26 cellular contexts compared by ENCODE assay signal in the genomic region with DNA sequence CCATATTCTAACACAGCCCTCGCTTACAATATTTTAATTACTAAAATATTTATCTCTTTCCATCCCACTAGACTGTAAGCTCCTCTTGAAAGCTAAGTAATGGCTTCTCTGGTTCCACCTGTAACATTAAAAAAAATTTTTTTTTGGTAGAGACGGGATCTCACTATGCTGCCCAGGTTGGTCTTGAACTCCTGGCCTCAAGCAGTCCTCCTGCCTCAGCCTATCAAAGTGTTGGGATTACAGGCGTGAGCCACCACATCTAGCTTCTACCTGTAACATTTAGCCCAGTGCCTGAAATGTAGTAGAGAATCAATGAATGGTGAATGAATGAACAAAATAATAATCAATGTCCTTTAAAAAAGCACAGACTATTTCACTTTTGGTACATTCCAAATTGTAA. TPM values are rescaled to one million over a fixed set of nuclear protein-coding genes. Genes with fewer than 3 reads are reported as not detected.
DNase-seq lines count a peak whose midpoint lies in the region; ATAC-seq, FAIRE-seq and TF ChIP-seq lines count a peak whose summit lies in the region.
"Had no signal": no experiment of that assay in that cellular context is flagged by ENCODE, and none has a peak within 500 bp of the region (broad histone marks: within the 10 kb centered on the region; RNA-seq: fewer than 3 reads in every experiment).

No MANE protein-coding gene starts in this region.

- no peak overlapping the region for H3K4me3 Mint-ChIP-seq in activated CD4-positive, alpha-beta T cell treated with anti-CD3 and anti-CD28 coated beads, Interleukin-2, amount 10 ng/mL, durations not matched to agents 24 days and 14 days
- H3K4me3 Mint-ChIP-seq in activated CD4-positive, alpha-beta T cell treated with anti-CD3 and anti-CD28 coated beads, Interleukin-2, amount 10 ng/mL, durations not matched to agents 7 days and 5 days, result no peak overlapping the region
- no peak overlapping the region for H3K4me3 Mint-ChIP-seq in natural killer cell
- no peak overlapping the region for H3K4me3 Mint-ChIP-seq in natural killer cell treated with Interleukin-12 subunit alpha and Interleukin-12 subunit beta and Interleukin-15 and Interleukin-18, amount 100 ng/mL, for 72 hours
- H3K4me3 Mint-ChIP-seq: B cell; CD4-positive, CD25-positive, alpha-beta regulatory T cell; CD8-positive, alpha-beta memory T cell; GM23338; H9; HFFc6 had no signal

- H3K4me2 ChIP-seq in K562 (ENCODE audit: insufficient read depth, low read length), result no peak overlapping the region
- H3K4me2 ChIP-seq in trophoblast cell (ENCODE audit: low read length), result no peak overlapping the region
- H3K4me2 ChIP-seq: BLaER1, GM23338 had no signal

- peaks cover 75% of the 10 kb centered on the region for H3K36me3 ChIP-seq in K562 (ENCODE audit: control insufficient read depth, insufficient read depth, low read length)
- H3K36me3 ChIP-seq in trophoblast cell (ENCODE audit: control insufficient read depth in 1 of 2, insufficient read depth in 2 of 2, low read length in 2 of 2), result peaks cover 8 to 10% of the 10 kb centered on the region in 2 experiments

- no peak overlapping the region for H3K14ac ChIP-seq in trophoblast cell (ENCODE audit: low read length)

- in situ Hi-C loops in K562 (cut with MboI), result no loop called here

- DNase-seq in activated CD4-positive, alpha-beta T cell treated with anti-CD3 and anti-CD28 coated beads, Interleukin-2, amount 10 ng/mL, durations not matched to agents 24 days and 14 days, result peak; percentile 18
- DNase-seq in activated CD4-positive, alpha-beta T cell treated with anti-CD3 and anti-CD28 coated beads, Interleukin-2, amount 10 ng/mL, durations not matched to agents 7 days and 5 days, result no peak
- no peak for DNase-seq in natural killer cell
- DNase-seq in natural killer cell treated with Interleukin-12 subunit alpha and Interleukin-12 subunit beta and Interleukin-15 and Interleukin-18, amount 100 ng/mL, for 72 hours (ENCODE audit: low spot score), result no peak
- DNase-seq in K562 (ENCODE audit: extremely low read depth in 1 of 4, low spot score in 3 of 4), result no peak
- DNase-seq in islet precursor cell, result no peak
- DNase-seq in trophoblast cell, result no peak
- DNase-seq: CD4-positive, CD25-positive, alpha-beta regulatory T cell; CD8-positive, alpha-beta memory T cell; DMS 273 treated with DMSO at 0.1 percent for 48 hours; DMS79; EL; GDM1; H9; HFFc6 had no signal

- H2BK120ac ChIP-seq in trophoblast cell (ENCODE audit: insufficient read depth, low read length, poor library complexity), result no peak overlapping the region

- ATAC-seq in natural killer cell (no peak), K562 (no peak), GM21737 (IDR thresholded peaks at IDR 0.05; ENCODE audit: unreplicated experiment) (no peak)
- ATAC-seq in natural killer cell treated with Interleukin-12 subunit alpha and Interleukin-12 subunit beta and Interleukin-15 and Interleukin-18, amount 100 ng/mL, for 72 hours, result no peak
- ATAC-seq: GM12878, GM23338, HCT116 had no signal

- no peak overlapping the region for H2AK5ac ChIP-seq in trophoblast cell (ENCODE audit: low read length)

- H3K9me3 Mint-ChIP-seq in activated CD4-positive, alpha-beta T cell treated with anti-CD3 and anti-CD28 coated beads, Interleukin-2, amount 10 ng/mL, durations not matched to agents 24 days and 14 days, result peaks cover 24% of the 10 kb centered on the region
- peaks cover 27% of the 10 kb centered on the region for H3K9me3 Mint-ChIP-seq in activated CD4-positive, alpha-beta T cell treated with anti-CD3 and anti-CD28 coated beads, Interleukin-2, amount 10 ng/mL, durations not matched to agents 7 days and 5 days
- peaks cover 0 to 11% of the 10 kb centered on the region in 2 donors for H3K9me3 Mint-ChIP-seq in natural killer cell
- peaks cover 18% of the 10 kb centered on the region for H3K9me3 Mint-ChIP-seq in natural killer cell treated with Interleukin-12 subunit alpha and Interleukin-12 subunit beta and Interleukin-15 and Interleukin-18, amount 100 ng/mL, for 72 hours

- H2BK5ac ChIP-seq in trophoblast cell (ENCODE audit: low read depth, low read length, poor library complexity), result no peak overlapping the region

- H3K36me3 Mint-ChIP-seq in activated CD4-positive, alpha-beta T cell treated with anti-CD3 and anti-CD28 coated beads, Interleukin-2, amount 10 ng/mL, durations not matched to agents 24 days and 14 days (ENCODE audit: low read depth), result peaks cover 75% of the 10 kb centered on the region
- peaks cover 88% of the 10 kb centered on the region for H3K36me3 Mint-ChIP-seq in activated CD4-positive, alpha-beta T cell treated with anti-CD3 and anti-CD28 coated beads, Interleukin-2, amount 10 ng/mL, durations not matched to agents 7 days and 5 days (ENCODE audit: low read depth)
- H3K36me3 Mint-ChIP-seq in natural killer cell, result peaks cover 40% of the 10 kb centered on the region
- peaks cover 52% of the 10 kb centered on the region for H3K36me3 Mint-ChIP-seq in natural killer cell treated with Interleukin-12 subunit alpha and Interleukin-12 subunit beta and Interleukin-15 and Interleukin-18, amount 100 ng/mL, for 72 hours

- no peak for TF ChIP-seq EP300 in K562 (IDR thresholded peaks at IDR 0.05; ENCODE audit: low read length)

- CTCF ChIA-PET in activated CD4-positive, alpha-beta T cell treated with anti-CD3 and anti-CD28 coated beads, Interleukin-2, amount 10 ng/mL, durations not matched to agents 7 days and 5 days (lab: Charles Lee), result no interaction called here
- CTCF ChIA-PET in K562 (lab: Yijun Ruan, JAX; ENCODE audit: low intra/inter-chr PET ratio), result no interaction called here

- no peaks in the 10 kb centered on the region for H3K27me3 Mint-ChIP-seq in activated CD4-positive, alpha-beta T cell treated with anti-CD3 and anti-CD28 coated beads, Interleukin-2, amount 10 ng/mL, durations not matched to agents 24 days and 14 days
- H3K27me3 Mint-ChIP-seq in activated CD4-positive, alpha-beta T cell treated with anti-CD3 and anti-CD28 coated beads, Interleukin-2, amount 10 ng/mL, durations not matched to agents 7 days and 5 days, result no peaks in the 10 kb centered on the region
- no peaks in the 10 kb centered on the region for H3K27me3 Mint-ChIP-seq in natural killer cell (ENCODE audit: low read depth in 2 of 2)
- H3K27me3 Mint-ChIP-seq in natural killer cell treated with Interleukin-12 subunit alpha and Interleukin-12 subunit beta and Interleukin-15 and Interleukin-18, amount 100 ng/mL, for 72 hours, result no peaks in the 10 kb centered on the region
- H3K27me3 Mint-ChIP-seq: B cell; CD4-positive, CD25-positive, alpha-beta regulatory T cell had no signal

- H3K79me2 ChIP-seq in K562 (ENCODE audit: control insufficient read depth, insufficient read depth, low read length), result peaks cover 59% of the 10 kb centered on the region
- H3K79me2 ChIP-seq in trophoblast cell (ENCODE audit: control insufficient read depth, insufficient read depth, low read length, poor library complexity), result no peaks in the 10 kb centered on the region

- H3K4me3 ChIP-seq in K562 (no peak overlapping the region), trophoblast cell (ENCODE audit: low read depth, low read length) (no peak overlapping the region)
- H3K4me3 ChIP-seq: BLaER1, GM12878, GM23338 had no signal

- no peak for TF ChIP-seq POLR2A in K562 (conservative IDR thresholded peaks at IDR 0.05)

- no peak overlapping the region for H3K27ac Mint-ChIP-seq in activated CD4-positive, alpha-beta T cell treated with anti-CD3 and anti-CD28 coated beads, Interleukin-2, amount 10 ng/mL, durations not matched to agents 24 days and 14 days
- H3K27ac Mint-ChIP-seq in activated CD4-positive, alpha-beta T cell treated with anti-CD3 and anti-CD28 coated beads, Interleukin-2, amount 10 ng/mL, durations not matched to agents 7 days and 5 days, result no peak overlapping the region
- peak overlapping the region; percentile 20 to 49 for H3K27ac Mint-ChIP-seq in natural killer cell
- H3K27ac Mint-ChIP-seq in natural killer cell treated with Interleukin-12 subunit alpha and Interleukin-12 subunit beta and Interleukin-15 and Interleukin-18, amount 100 ng/mL, for 72 hours, result peak overlapping the region in 1 of 2 donors; percentile 34
- H3K27ac Mint-ChIP-seq: B cell, GM23338, H9, HFFc6 had no signal

- H2AFZ ChIP-seq in K562 (ENCODE audit: low read depth, low read length), result no peak overlapping the region
- H2AFZ ChIP-seq in trophoblast cell (ENCODE audit: insufficient read depth, low read length, poor library complexity), result no peak overlapping the region
- H2AFZ ChIP-seq: GM23338 had no signal

- H3K9me1 ChIP-seq in K562 (ENCODE audit: control insufficient read depth, insufficient read depth, low read length), result no peaks in the 10 kb centered on the region

- intact Hi-C loops in activated CD4-positive, alpha-beta T cell treated with anti-CD3 and anti-CD28 coated beads, Interleukin-2, amount 10 ng/mL, durations not matched to agents 24 days and 14 days (cut with micrococcal nuclease), result no loop called here
- intact Hi-C loops in natural killer cell (cut with micrococcal nuclease) (no loop called here), K562 (cut with micrococcal nuclease) (no loop called here)

- H3K4me1 Mint-ChIP-seq in activated CD4-positive, alpha-beta T cell treated with anti-CD3 and anti-CD28 coated beads, Interleukin-2, amount 10 ng/mL, durations not matched to agents 24 days and 14 days, result peaks cover 15% of the 10 kb centered on the region
- H3K4me1 Mint-ChIP-seq in activated CD4-positive, alpha-beta T cell treated with anti-CD3 and anti-CD28 coated beads, Interleukin-2, amount 10 ng/mL, durations not matched to agents 7 days and 5 days, result peaks cover 18% of the 10 kb centered on the region
- H3K4me1 Mint-ChIP-seq in natural killer cell, result peaks cover 29 to 34% of the 10 kb centered on the region in 2 donors
- peaks cover 14 to 23% of the 10 kb centered on the region in 2 donors for H3K4me1 Mint-ChIP-seq in natural killer cell treated with Interleukin-12 subunit alpha and Interleukin-12 subunit beta and Interleukin-15 and Interleukin-18, amount 100 ng/mL, for 72 hours (ENCODE audit: low read depth in 2 of 2)
- H3K4me1 Mint-ChIP-seq: B cell had no signal

- no peak for FAIRE-seq in K562 (lab: Jason Lieb, UNC)
- FAIRE-seq: A204.1, D721Med, GM12878, GM19239 had no signal

- 98% methylated on average over 3 of the region's 3 CpGs for WGBS in K562 (ENCODE audit: insufficient coverage, low coverage, missing lambda C conversion rate)
- 100% methylated on average over 1 of the region's 3 CpGs for WGBS in trophoblast cell (ENCODE audit: extremely low coverage, insufficient coverage, insufficient read length)

- no TSS peak for BruUV-seq in K562 (replicated peaks; lab: Mats Ljungman, UMichigan)

- no peak overlapping the region for H4K8ac ChIP-seq in trophoblast cell (ENCODE audit: low read depth, low read length)

- H3K27ac ChIP-seq in K562 (ENCODE audit: extremely low read depth, low read depth, low read length), result no peak overlapping the region
- no peak overlapping the region for H3K27ac ChIP-seq in trophoblast cell (ENCODE audit: low read depth, low read length)
- H3K27ac ChIP-seq: 22Rv1, BLaER1, C4-2B had no signal

- no peak for TF ChIP-seq CTCF in natural killer cell (IDR thresholded peaks at IDR 0.05)
- no peak for TF ChIP-seq CTCF in K562 (IDR thresholded peaks at IDR 0.05 in 2 of 3, conservative IDR thresholded peaks at IDR 0.05 in 1 of 3; ENCODE audit: insufficient read depth in 2 of 3, low read depth in 1 of 3, low read length in 3 of 3)

- H4K12ac ChIP-seq in trophoblast cell (ENCODE audit: low read depth, low read length), result no peak overlapping the region

- no peaks in the 10 kb centered on the region for H3K79me1 ChIP-seq in trophoblast cell (ENCODE audit: low read length)

- no peak for TF ChIP-seq RAD21 in K562 (CRISPR knock-in tag; conservative IDR thresholded peaks at IDR 0.05 in 1 of 2, IDR thresholded peaks at IDR 0.05 in 1 of 2)

- H3K18ac ChIP-seq in trophoblast cell (ENCODE audit: low read length), result no peak overlapping the region

- H3K9ac ChIP-seq in K562 (ENCODE audit: insufficient read depth in 1 of 2, low read depth in 2 of 2, low read length in 2 of 2), result no peak overlapping the region
- H3K9ac ChIP-seq in trophoblast cell (ENCODE audit: low read length), result no peak overlapping the region
- H3K9ac ChIP-seq: BLaER1 had no signal

- H4K20me1 ChIP-seq in K562 (replicated peaks; ENCODE audit: control insufficient read depth, insufficient read depth, low read length), result no peaks in the 10 kb centered on the region

- POLR2A ChIA-PET in activated CD4-positive, alpha-beta T cell treated with anti-CD3 and anti-CD28 coated beads, Interleukin-2, amount 10 ng/mL, durations not matched to agents 7 days and 5 days (lab: Charles Lee), result interaction anchor here (0.7 kb wide), 1 partner anchor 25 kb away, joined by 4 read pairs; no protein-coding TSS in a partner anchor
- POLR2A ChIA-PET in K562 (lab: Yijun Ruan, JAX), result interaction anchor here (1.1 to 1.3 kb wide), 2 partner anchors 9 to 11 kb away, joined by 3 to 4 read pairs; no protein-coding TSS in a partner anchor

- H2BK12ac ChIP-seq in trophoblast cell (ENCODE audit: low read length), result no peak overlapping the region

- H3K9me3 ChIP-seq in K562 (replicated peaks; ENCODE audit: control insufficient read depth, insufficient read depth, low read depth, low read length), result no peaks in the 10 kb centered on the region; the same call in 1 of the 2 replicates
- H3K9me3 ChIP-seq in trophoblast cell (ENCODE audit: insufficient read depth, low read depth, low read length), result no peaks in the 10 kb centered on the region

- H3K4me1 ChIP-seq in K562 (replicated peaks in 1 of 2; ENCODE audit: control insufficient read depth in 2 of 2, insufficient read depth in 2 of 2, low read length in 2 of 2) (no peaks in the 10 kb centered on the region), trophoblast cell (ENCODE audit: control insufficient read depth in 1 of 2, insufficient read depth in 2 of 2, low read length in 2 of 2) (no peaks in the 10 kb centered on the region)
- H3K4me1 ChIP-seq: BLaER1 had no signal

- no peak overlapping the region for H3K23ac ChIP-seq in trophoblast cell (ENCODE audit: low read length)

- H3K27me3 ChIP-seq in K562 (ENCODE audit: control insufficient read depth in 2 of 2, insufficient read depth in 2 of 2, low read length in 2 of 2), result no peaks in the 10 kb centered on the region
- no peaks in the 10 kb centered on the region for H3K27me3 ChIP-seq in trophoblast cell (ENCODE audit: insufficient read depth, low read length)
- H3K27me3 ChIP-seq: BLaER1 had no signal

- no peak overlapping the region for H3K4ac ChIP-seq in trophoblast cell (ENCODE audit: low read depth, low read length)

- H4K91ac ChIP-seq in trophoblast cell (ENCODE audit: low read depth, low read length), result no peak overlapping the region

RNA-seq across cellular contexts. Expression of a gene that starts 28.8 kb away (rescaled TPM):
- 170 and 175 TPM in 2 replicates for total RNA-seq in activated CD4-positive, alpha-beta T cell treated with anti-CD3 and anti-CD28 coated beads, Interleukin-2, amount 10 ng/mL, durations not matched to agents 24 days and 14 days
- total RNA-seq in activated CD4-positive, alpha-beta T cell treated with anti-CD3 and anti-CD28 coated beads, Interleukin-2, amount 10 ng/mL, durations not matched to agents 7 days and 5 days, result 100 to 1,000 TPM; 246 to 282 TPM
- 10 to 100 TPM; 79.5 to 89.7 (median 80.9) TPM for total RNA-seq in natural killer cell
- 100 to 1,000 TPM; 105 to 152 TPM for total RNA-seq in natural killer cell treated with Interleukin-12 subunit alpha and Interleukin-12 subunit beta and Interleukin-15 and Interleukin-18, amount 100 ng/mL, for 72 hours
- 21.2 and 110 TPM in 2 replicates for total RNA-seq in K562 (2011; cell fraction: chromatin; rRNA removed; ENCODE audit: low replicate concordance)
- 20.5 and 22.8 TPM in 2 replicates for total RNA-seq in K562 (2011; cell fraction: nucleolus; rRNA removed)
- total RNA-seq in K562 (2011; cell fraction: nucleoplasm; rRNA removed), result 31.5 and 48.7 TPM in 2 replicates
- 284 and 338 TPM in 2 replicates for total RNA-seq in K562 (2014; rRNA removed)
- 239 and 276 TPM in 2 replicates for total RNA-seq in K562 (2014; rRNA removed; fragmentation: Illumina TruSeq; extraction: Trizol)
- 293 and 306 TPM in 2 replicates for total RNA-seq in K562 (2015; rRNA removed; fragmentation: Illumina TruSeq; extraction: Trizol)
- total RNA-seq in K562 (2021), result 171 and 181 TPM in 2 replicates
- 104 and 155 TPM in 2 replicates for polyA plus RNA-seq in K562 (2011; rRNA removed)
- polyA plus RNA-seq in K562 (2011; cell fraction: cytosol; rRNA removed), result 17.2 and 34.6 TPM in 2 replicates
- polyA plus RNA-seq in K562 (2011; cell fraction: nucleus; rRNA removed), result 25.4 and 30.2 TPM in 2 replicates
- 131 and 141 TPM in 2 replicates for polyA plus RNA-seq in K562 (2012)
- 205 and 279 TPM in 2 replicates for polyA plus RNA-seq in K562 (2014; fragmentation: Illumina TruSeq; extraction: Trizol)
- polyA plus RNA-seq in K562 (2014; fragmentation: Nextera tagmentation; extraction: Ambion mirVana), result 10 to 100 TPM; 82.3 to 87.3 TPM
- 160 and 184 TPM in 2 replicates for polyA plus RNA-seq in K562 (2014; rRNA removed)
- polyA minus RNA-seq in K562 (2011; rRNA and poly(A)+ RNA removed), result 72.9 and 76.0 TPM in 2 replicates
- 70.9 and 74.1 TPM in 2 replicates for polyA minus RNA-seq in K562 (2011; cell fraction: cytosol; rRNA and poly(A)+ RNA removed)
- 34.7 and 48.3 TPM in 2 replicates for polyA minus RNA-seq in K562 (2011; cell fraction: nucleus; rRNA and poly(A)+ RNA removed)
- polyA plus RNA-seq in trophoblast cell (2013), result 71.5 and 79.3 TPM in 2 replicates

Comparison
In these comparisons a context has a peak if more than half of its experiments do, and no peak if none do; other contexts are left out.
1. H3K27ac Mint-ChIP-seq: peak in natural killer cell (2 of 2); none in activated CD4-positive, alpha-beta T cell treated with anti-CD3 and anti-CD28 coated beads, Interleukin-2, amount 10 ng/mL, durations not matched to agents 24 days and 14 days (single experiment) and activated CD4-positive, alpha-beta T cell treated with anti-CD3 and anti-CD28 coated beads, Interleukin-2, amount 10 ng/mL, durations not matched to agents 7 days and 5 days (single experiment).